In genomic region chr1:53477626-53478025, GRCh38 we compare ENCODE assay signal across 1 cellular context.
TF ChIP-seq lines count a peak whose summit lies in the region.

No MANE protein-coding gene starts in this region.

TF ChIP-seq in IMR-90, 13 proteins besides CTCF, POLR2A, EP300 and RAD21 (continued from another document):
- TF ChIP-seq MAFK (IDR thresholded peaks at IDR 0.05; ENCODE audit: low read depth, low read length) (no peak), USF2 (IDR thresholded peaks at IDR 0.05; ENCODE audit: low read depth, low read length) (no peak)
- TF ChIP-seq, protein P1, sequence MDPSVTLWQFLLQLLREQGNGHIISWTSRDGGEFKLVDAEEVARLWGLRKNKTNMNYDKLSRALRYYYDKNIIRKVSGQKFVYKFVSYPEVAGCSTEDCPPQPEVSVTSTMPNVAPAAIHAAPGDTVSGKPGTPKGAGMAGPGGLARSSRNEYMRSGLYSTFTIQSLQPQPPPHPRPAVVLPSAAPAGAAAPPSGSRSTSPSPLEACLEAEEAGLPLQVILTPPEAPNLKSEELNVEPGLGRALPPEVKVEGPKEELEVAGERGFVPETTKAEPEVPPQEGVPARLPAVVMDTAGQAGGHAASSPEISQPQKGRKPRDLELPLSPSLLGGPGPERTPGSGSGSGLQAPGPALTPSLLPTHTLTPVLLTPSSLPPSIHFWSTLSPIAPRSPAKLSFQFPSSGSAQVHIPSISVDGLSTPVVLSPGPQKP (IDR thresholded peaks at IDR 0.05; ENCODE audit: borderline replicate concordance, low read depth, low read length): no peak
